ENCODE assay signal across 18 cellular contexts in the genomic region with DNA sequence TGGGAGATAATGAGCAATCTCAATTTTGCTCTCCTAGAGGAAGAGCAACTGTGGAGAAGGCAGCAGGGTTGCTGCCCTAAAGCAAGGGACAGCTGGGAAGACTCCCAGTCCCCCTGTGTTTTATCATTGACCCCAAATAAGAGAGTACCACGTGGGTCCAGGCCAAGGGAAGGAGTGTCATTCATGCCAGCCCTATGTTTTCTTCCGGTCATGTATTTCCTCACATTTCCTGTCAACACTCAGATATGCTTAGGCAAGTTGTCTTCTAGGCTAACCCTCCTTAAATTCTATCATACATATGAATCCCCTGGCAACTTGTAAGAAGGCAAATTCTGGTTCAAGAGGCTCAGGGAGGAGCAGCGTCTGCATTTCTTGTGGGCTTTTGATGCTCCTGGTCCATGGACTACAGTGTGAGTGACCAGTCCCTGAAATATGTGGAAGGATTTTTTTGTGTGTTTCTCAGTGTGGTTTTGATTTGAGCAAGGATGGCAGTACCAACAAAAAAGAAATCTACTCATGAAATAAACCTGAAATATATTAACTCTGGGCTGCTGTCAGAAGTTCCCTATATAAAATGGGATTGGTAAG.
"Had no signal": no experiment of that assay in that cellular context is flagged by ENCODE, and none has a peak within 500 bp of the region (broad histone marks: within the 10 kb centered on the region; RNA-seq: fewer than 3 reads in every experiment).

No MANE protein-coding gene starts in this region.

- H3K27me3 Mint-ChIP-seq: activated CD8-positive, alpha-beta memory T cell treated with anti-CD3 and anti-CD28 coated beads, Interleukin-2, amount 10 ng/mL, durations not matched to agents 7 days and 5 days; activated T-cell treated with anti-CD3 and anti-CD28 coated beads, Interleukin-2, amount 50 U/mL, for 24 hours; T-cell had no signal

- H3K27ac ChIP-seq: left ventricle myocardium inferior, tibial artery, uterus had no signal

- H3K27me3 ChIP-seq: dorsolateral prefrontal cortex, heart right ventricle, tibial artery, uterus had no signal

- H3K4me1 ChIP-seq: uterus had no signal

- H3K9me3 Mint-ChIP-seq: activated T-cell treated with anti-CD3 and anti-CD28 coated beads, Interleukin-2, amount 50 U/mL, for 24 hours had no signal

- ATAC-seq: activated CD8-positive, alpha-beta memory T cell treated with anti-CD3 and anti-CD28 coated beads, Interleukin-2, amount 10 ng/mL, durations not matched to agents 7 days and 5 days; esophagus mucosa; heart right ventricle; T-cell had no signal

- DNase-seq: activated CD4-positive, alpha-beta T cell treated with anti-CD3 and anti-CD28 coated beads for 1 hour; activated CD4-positive, alpha-beta T cell treated with anti-CD3 and anti-CD28 coated beads, Interleukin-2, amount 50 U/mL, for 48 hours; activated CD8-positive, alpha-beta memory T cell treated with anti-CD3 and anti-CD28 coated beads, Interleukin-2, amount 10 ng/mL, durations not matched to agents 7 days and 5 days; activated T-cell treated with anti-CD3 and anti-CD28 coated beads, Interleukin-2, amount 50 U/mL, for 24 hours; central memory CD4-positive, alpha-beta T cell; dorsolateral prefrontal cortex; foreskin melanocyte; heart right ventricle; left ventricle myocardium inferior; mesendoderm; stimulated activated CD4-positive, alpha-beta T cell treated with anti-CD3 and anti-CD28 coated beads, Interleukin-15, amount 100 ng/mL, for 24 hours; T-cell; T1000; tibial artery; uterus had no signal

- H3K27ac Mint-ChIP-seq: activated CD8-positive, alpha-beta memory T cell treated with anti-CD3 and anti-CD28 coated beads, Interleukin-2, amount 10 ng/mL, durations not matched to agents 7 days and 5 days; activated T-cell treated with anti-CD3 and anti-CD28 coated beads, Interleukin-2, amount 50 U/mL, for 24 hours; nephron; T-cell had no signal

- H3K4me3 Mint-ChIP-seq: activated CD8-positive, alpha-beta memory T cell treated with anti-CD3 and anti-CD28 coated beads, Interleukin-2, amount 10 ng/mL, durations not matched to agents 7 days and 5 days; activated T-cell treated with anti-CD3 and anti-CD28 coated beads, Interleukin-2, amount 50 U/mL, for 24 hours; nephron; T-cell had no signal

- H3K36me3 ChIP-seq: uterus had no signal

- FAIRE-seq: keratinocyte had no signal

- H3K4me3 ChIP-seq: dorsolateral prefrontal cortex, heart right ventricle, left ventricle myocardium inferior, tibial artery, uterus had no signal

- H3K9me3 ChIP-seq: tibial artery, uterus had no signal

- H3K4me1 Mint-ChIP-seq: nephron had no signal
